8 cellular contexts compared by ENCODE assay signal in genomic region chr13:42215578-42216421, GRCh38. TPM values are rescaled to one million over a fixed set of nuclear protein-coding genes. Genes with fewer than 3 reads are reported as not detected.
DNase-seq lines count a peak whose midpoint lies in the region; ATAC-seq and TF ChIP-seq lines count a peak whose summit lies in the region.

No MANE protein-coding gene starts in this region.

- peak; percentile 30 for DNase-seq in activated CD4-positive, alpha-beta T cell treated with anti-CD3 and anti-CD28 coated beads for 48 hours
- no peak for DNase-seq in activated CD4-positive, alpha-beta T cell treated with anti-CD3 and anti-CD28 coated beads for 1 hour
- DNase-seq in LoVo (ENCODE audit: low spot score) (peak; percentile 22), hepatocyte (ENCODE audit: low spot score) (peak; percentile 55), cerebellar nuclear complex (lab: John Stamatoyannopoulos, UW) (no peak)
- peak; percentile 11 to 35 for DNase-seq in activated CD4-positive, alpha-beta T cell treated with anti-CD3 and anti-CD28 coated beads, Interleukin-2, amount 50 U/mL, for 48 hours

- H3K36me3 ChIP-seq in hepatocyte (replicated peaks; ENCODE audit: insufficient read depth, low read depth), result no peaks in the 10 kb centered on the region

- no peaks in the 10 kb centered on the region for H3K79me2 ChIP-seq in hepatocyte

- H3K27ac ChIP-seq in hepatocyte, result no peak overlapping the region

- no peak overlapping the region for H2AFZ ChIP-seq in hepatocyte

- H3K27me3 ChIP-seq in hepatocyte, result no peaks in the 10 kb centered on the region

- WGBS in hepatocyte (ENCODE audit: low lambda C conversion rate, missing lambda C conversion rate), result 54% methylated on average over 6 of the region's 6 CpGs

- no peaks in the 10 kb centered on the region for H3K4me1 ChIP-seq in hepatocyte (ENCODE audit: insufficient read depth)

- H3K4me3 ChIP-seq in hepatocyte, result no peak overlapping the region

- H3K9me2 ChIP-seq in hepatocyte (replicated peaks; ENCODE audit: insufficient read depth), result no peaks in the 10 kb centered on the region

- no peaks in the 10 kb centered on the region for H4K20me1 ChIP-seq in hepatocyte (ENCODE audit: insufficient read depth, poor library complexity, severe bottlenecking)

- H3K4me2 ChIP-seq in hepatocyte, result no peak overlapping the region

- ATAC-seq in GM21528 (IDR thresholded peaks at IDR 0.05; ENCODE audit: low FRiP score, unreplicated experiment) (no peak), HG03521 (IDR thresholded peaks at IDR 0.05; ENCODE audit: unreplicated experiment) (no peak)

- H3K9me3 ChIP-seq in hepatocyte (ENCODE audit: low read depth), result no peaks in the 10 kb centered on the region

- TF ChIP-seq CTCF in hepatocyte (IDR thresholded peaks at IDR 0.05; ENCODE audit: poor library complexity), result peak; percentile 68

RNA-seq across cellular contexts. Expression of gene AKAP11, which starts 56.2 kb away (rescaled TPM):
- total RNA-seq in hepatocyte, result 27.2 and 30.6 TPM in 2 replicates
- 3.7 and 4.4 TPM in 2 replicates for polyA plus RNA-seq in hepatocyte

Comparison
In these comparisons a context has a peak if more than half of its experiments do, and no peak if none do; other contexts are left out.
1. DNase-seq: peak in activated CD4-positive, alpha-beta T cell treated with anti-CD3 and anti-CD28 coated beads for 48 hours (single experiment), LoVo (single experiment), activated CD4-positive, alpha-beta T cell treated with anti-CD3 and anti-CD28 coated beads, Interleukin-2, amount 50 U/mL, for 48 hours (2 of 2) and hepatocyte (single experiment); none in activated CD4-positive, alpha-beta T cell treated with anti-CD3 and anti-CD28 coated beads for 1 hour (single experiment) and cerebellar nuclear complex (0 of 2).